13 cellular contexts compared by ENCODE assay signal in genomic region chr2:144572977-144573376, GRCh38. TPM values are rescaled to one million over a fixed set of nuclear protein-coding genes. Genes with fewer than 3 reads are reported as not detected.
A peak's percentile ranks its signal among the peaks of the same experiment; 100 is the strongest.
DNase-seq lines count a peak whose midpoint lies in the region; ATAC-seq lines count a peak whose summit lies in the region.
"Had no signal": no experiment of that assay in that cellular context is flagged by ENCODE, and none has a peak within 500 bp of the region (broad histone marks: within the 10 kb centered on the region; RNA-seq: fewer than 3 reads in every experiment).

No MANE protein-coding gene starts in this region.

- H3K27me3 Mint-ChIP-seq in activated T-helper 17 cell treated with anti-CD3 and anti-CD28 coated beads, Interleukin-2, amount 50 U/mL, for 72 hours: no peaks in the 10 kb centered on the region
- H3K27me3 Mint-ChIP-seq in T-helper 17 cell: peaks cover 10% of the 10 kb centered on the region

- DNase-seq in SKM-1 treated with dmso at 0.1 percent for 144 hours (lab: John Stamatoyannopoulos, UW; ENCODE audit: unreplicated experiment) (no peak), T-helper 17 cell (no peak), GOT3 (lab: John Stamatoyannopoulos, UW) (no peak)
- DNase-seq: activated CD4-positive, alpha-beta T cell treated with anti-CD3 and anti-CD28 coated beads for 48 hours; DMS79; left ventricle myocardium inferior; NCI-H1930; NCI-H82 had no signal

- H3K36me3 Mint-ChIP-seq in activated T-helper 17 cell treated with anti-CD3 and anti-CD28 coated beads, Interleukin-2, amount 50 U/mL, for 72 hours (ENCODE audit: low read depth): no peaks in the 10 kb centered on the region
- H3K36me3 Mint-ChIP-seq in T-helper 17 cell (ENCODE audit: low read depth): no peaks in the 10 kb centered on the region

- H3K9me3 Mint-ChIP-seq in activated T-helper 17 cell treated with anti-CD3 and anti-CD28 coated beads, Interleukin-2, amount 50 U/mL, for 72 hours: no peaks in the 10 kb centered on the region
- H3K9me3 Mint-ChIP-seq: nephron had no signal

- no peak overlapping the region for H3K4me3 Mint-ChIP-seq in activated T-helper 17 cell treated with anti-CD3 and anti-CD28 coated beads, Interleukin-2, amount 50 U/mL, for 72 hours
- no peak overlapping the region for H3K4me3 Mint-ChIP-seq in T-helper 17 cell
- H3K4me3 Mint-ChIP-seq: nephron had no signal

- no peaks in the 10 kb centered on the region for H3K9me3 ChIP-seq in T-helper 17 cell (ENCODE audit: control insufficient read depth, low read length, poor library complexity, severe bottlenecking)
- H3K9me3 ChIP-seq: left ventricle myocardium inferior had no signal

- peaks cover 4% of the 10 kb centered on the region for H3K4me1 Mint-ChIP-seq in activated T-helper 17 cell treated with anti-CD3 and anti-CD28 coated beads, Interleukin-2, amount 50 U/mL, for 72 hours
- peaks cover 3% of the 10 kb centered on the region for H3K4me1 Mint-ChIP-seq in T-helper 17 cell
- H3K4me1 Mint-ChIP-seq: nephron had no signal

- peak; percentile 43 for ATAC-seq in GM18520 (IDR thresholded peaks at IDR 0.05; ENCODE audit: unreplicated experiment)
- peak; percentile 84 for ATAC-seq in GM21367 (IDR thresholded peaks at IDR 0.05; ENCODE audit: unreplicated experiment)
- peak; percentile 61 for ATAC-seq in HG03045 (IDR thresholded peaks at IDR 0.05; ENCODE audit: unreplicated experiment)
- peak; percentile 80 for ATAC-seq in activated T-helper 17 cell treated with anti-CD3 and anti-CD28 coated beads, Interleukin-2, amount 50 U/mL, for 72 hours (replicated peaks)
- ATAC-seq in T-helper 17 cell: no peak

- peak overlapping the region; percentile 2 for H3K27ac Mint-ChIP-seq in activated T-helper 17 cell treated with anti-CD3 and anti-CD28 coated beads, Interleukin-2, amount 50 U/mL, for 72 hours
- no peak overlapping the region for H3K27ac Mint-ChIP-seq in T-helper 17 cell
- H3K27ac Mint-ChIP-seq: nephron had no signal

RNA-seq across cellular contexts. Expression of gene ZEB2, which starts 53.1 kb away (rescaled TPM):
- total RNA-seq in activated T-helper 17 cell treated with anti-CD3 and anti-CD28 coated beads, Interleukin-2, amount 50 U/mL, for 72 hours: 10 to 100 TPM; 27.6 to 44.1 TPM
- 10 to 100 TPM; 49.5 to 61.1 TPM for total RNA-seq in T-helper 17 cell
